Comparison of ENCODE assay signal across 11 cellular contexts in the genomic region with DNA sequence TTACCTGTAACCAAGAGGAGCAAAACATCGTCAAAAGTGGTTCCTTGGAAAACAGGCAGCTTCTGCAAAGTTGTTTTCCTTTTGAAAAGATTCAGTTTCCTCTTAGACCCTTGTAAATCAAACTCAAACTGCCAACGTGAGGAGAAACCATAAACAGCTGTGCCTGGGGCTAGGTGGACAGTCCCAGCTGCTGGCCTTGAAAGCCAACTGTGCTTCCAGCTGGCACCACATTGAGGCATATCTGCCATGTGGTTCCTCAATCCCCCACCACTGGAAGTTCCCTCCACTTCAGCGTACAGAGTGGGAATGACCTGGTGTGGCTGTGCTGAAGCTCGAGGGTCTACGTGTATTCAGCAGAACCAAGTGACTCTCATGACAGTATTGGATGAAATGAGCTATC. TPM values are rescaled to one million over a fixed set of nuclear protein-coding genes. Genes with fewer than 3 reads are reported as not detected.
A peak's percentile ranks its signal among the peaks of the same experiment; 100 is the strongest.
DNase-seq lines count a peak whose midpoint lies in the region; ATAC-seq, FAIRE-seq and TF ChIP-seq lines count a peak whose summit lies in the region.
"Had no signal": no experiment of that assay in that cellular context is flagged by ENCODE, and none has a peak within 500 bp of the region (broad histone marks: within the 10 kb centered on the region; RNA-seq: fewer than 3 reads in every experiment).

No MANE protein-coding gene starts in this region.

- peaks cover 0 to 4% (median 3%) of the 10 kb centered on the region in 5 experiments for H3K9me3 Mint-ChIP-seq in brain

- H4K20me1 ChIP-seq in osteoblast (ENCODE audit: insufficient read depth, low read length): no peaks in the 10 kb centered on the region

- H3K36me3 Mint-ChIP-seq in brain: no peaks in the 10 kb centered on the region

- FAIRE-seq in GM19239 (lab: Jason Lieb, UNC): no peak
- FAIRE-seq: small intestine had no signal

- peak overlapping the region in 1 of 5 experiments; percentile 12 for H3K4me3 Mint-ChIP-seq in brain

- peak overlapping the region; percentile 63 for H3K27ac ChIP-seq in osteoblast (ENCODE audit: low read depth, low read length)

- H3K79me2 ChIP-seq in osteoblast (ENCODE audit: insufficient read depth, low read length): peaks cover 22% of the 10 kb centered on the region

- ATAC-seq in GM18502 (IDR thresholded peaks at IDR 0.05; ENCODE audit: poor library complexity, unreplicated experiment) (no peak), HG03196 (IDR thresholded peaks at IDR 0.05; ENCODE audit: unreplicated experiment) (no peak), GM18505 (IDR thresholded peaks at IDR 0.05; ENCODE audit: unreplicated experiment) (no peak)

- H3K27me3 ChIP-seq in BE2C (no peaks in the 10 kb centered on the region), osteoblast (ENCODE audit: insufficient read depth, low read length) (no peaks in the 10 kb centered on the region)

- TF ChIP-seq POLR2A in GM18505 (IDR thresholded peaks at IDR 0.05; ENCODE audit: borderline replicate concordance, extremely low read depth, insufficient read depth, insufficient read length): no peak

- no peaks in the 10 kb centered on the region for H3K36me3 ChIP-seq in BE2C
- peaks cover 6% of the 10 kb centered on the region for H3K36me3 ChIP-seq in osteoblast (ENCODE audit: insufficient read depth, low read length)

- H3K27ac Mint-ChIP-seq in brain: peak overlapping the region in 3 of 5 experiments; percentile 30 to 73 (median 70)

- DNase-seq in BE2C: peak; percentile 11
- peak; percentile 90 for DNase-seq in LHCN-M2 (ENCODE audit: low read depth)
- DNase-seq in osteoblast (ENCODE audit: insufficient read length, low spot score, missing footprints): no peak
- no peak for DNase-seq in GM19239 (ENCODE audit: insufficient read length, low spot score)
- DNase-seq: cerebellar nuclear complex had no signal

- H3K27me3 Mint-ChIP-seq in brain: peaks cover 40% of the 10 kb centered on the region

- H3K4me1 Mint-ChIP-seq in brain: peaks cover 25% of the 10 kb centered on the region

- H3K4me2 ChIP-seq in osteoblast (ENCODE audit: insufficient read depth, low read length): peak overlapping the region; percentile 79

- H3K4me1 ChIP-seq in BE2C (no peaks in the 10 kb centered on the region), osteoblast (ENCODE audit: insufficient read depth, low read length) (peaks cover 20% of the 10 kb centered on the region)

- no peak overlapping the region for H2AFZ ChIP-seq in osteoblast (ENCODE audit: low read length)

- no peak for TF ChIP-seq CTCF in BE2C (IDR thresholded peaks at IDR 0.05; ENCODE audit: low read depth, low read length)
- no peak for TF ChIP-seq CTCF in brain (conservative IDR thresholded peaks at IDR 0.05)
- no peak for TF ChIP-seq CTCF in osteoblast (IDR thresholded peaks at IDR 0.05; ENCODE audit: extremely low read depth, low read depth, low read length)

- no peak overlapping the region for H3K4me3 ChIP-seq in BE2C (ENCODE audit: low read depth, low read length)
- no peak overlapping the region for H3K4me3 ChIP-seq in osteoblast (ENCODE audit: insufficient read depth, low read length)
- H3K4me3 ChIP-seq: lung had no signal

- H3K9me3 ChIP-seq in BE2C (no peaks in the 10 kb centered on the region), osteoblast (ENCODE audit: low read depth, low read length) (no peaks in the 10 kb centered on the region)

RNA-seq across cellular contexts. Expression of a gene that starts 40.9 kb away (rescaled TPM):
- polyA plus RNA-seq in BE2C (2012; ENCODE audit: insufficient read depth, insufficient read length, low read depth): 0.28 TPM
- total RNA-seq in LHCN-M2 (2014; rRNA removed): 8.7 and 9.5 TPM in 2 replicates
- polyA plus RNA-seq in LHCN-M2 (2012): 3.0 TPM
- 1.3 TPM for polyA plus RNA-seq in brain (ENCODE audit: insufficient read depth, low read depth, low replicate concordance)
- total RNA-seq in osteoblast: 9.8 and 12.4 TPM in 2 replicates

Comparison
In these comparisons a context has a peak if more than half of its experiments do, and no peak if none do; other contexts are left out.
1. DNase-seq: peak in BE2C (single experiment) and LHCN-M2 (single experiment); none in osteoblast (single experiment) and GM19239 (single experiment).